In genomic region chr6:132287101-132287500, GRCh38 we compare ENCODE assay signal across 21 cellular contexts.
DNase-seq lines count a peak whose midpoint lies in the region; ATAC-seq, FAIRE-seq and TF ChIP-seq lines count a peak whose summit lies in the region.
"Had no signal": no experiment of that assay in that cellular context is flagged by ENCODE, and none has a peak within 500 bp of the region (broad histone marks: within the 10 kb centered on the region; RNA-seq: fewer than 3 reads in every experiment).

No MANE protein-coding gene starts in this region.

- H3K27me3 Mint-ChIP-seq in Calu3 (ENCODE audit: unreplicated experiment): no peaks in the 10 kb centered on the region
- no peaks in the 10 kb centered on the region for H3K27me3 Mint-ChIP-seq in stimulated activated memory B cell treated with anti-CD40 and anti-IgM and Interleukin-4, amounts not matched to agents 10 μg/mL and 1 μg/mL and 100 μg/mL, for 72 hours
- H3K27me3 Mint-ChIP-seq: B cell had no signal

- no peaks in the 10 kb centered on the region for H3K36me3 ChIP-seq in bronchial epithelial cell (ENCODE audit: control insufficient read depth, insufficient read depth, low read length)

- peaks cover 17% of the 10 kb centered on the region for H3K4me1 Mint-ChIP-seq in Calu3 (ENCODE audit: low read depth, unreplicated experiment)
- peaks cover 14% of the 10 kb centered on the region for H3K4me1 Mint-ChIP-seq in stimulated activated memory B cell treated with anti-CD40 and anti-IgM and Interleukin-4, amounts not matched to agents 10 μg/mL and 1 μg/mL and 100 μg/mL, for 72 hours
- H3K4me1 Mint-ChIP-seq: CD14-positive monocyte had no signal

- TF ChIP-seq CTCF in Calu3 (IDR thresholded peaks at IDR 0.05; ENCODE audit: unreplicated experiment) (no peak), bronchial epithelial cell (IDR thresholded peaks at IDR 0.05; ENCODE audit: insufficient read depth, low read length, severe bottlenecking) (no peak)

- H3K27me3 ChIP-seq in bronchial epithelial cell (ENCODE audit: control insufficient read depth, insufficient read depth, low read length): peaks cover 1% of the 10 kb centered on the region

- no peak overlapping the region for H3K27ac Mint-ChIP-seq in Calu3 (ENCODE audit: unreplicated experiment)
- peak overlapping the region; percentile 13 for H3K27ac Mint-ChIP-seq in stimulated activated memory B cell treated with anti-CD40 and anti-IgM and Interleukin-4, amounts not matched to agents 10 μg/mL and 1 μg/mL and 100 μg/mL, for 72 hours
- H3K27ac Mint-ChIP-seq: B cell, CD14-positive monocyte had no signal

- BruUV-seq in Calu3 (replicated peaks; lab: Mats Ljungman, UMichigan): no TSS peak

- no peak overlapping the region for H3K4me3 ChIP-seq in bronchial epithelial cell (ENCODE audit: low read depth, low read length)
- H3K4me3 ChIP-seq: A549 had no signal

- no peak overlapping the region for H3K4me3 Mint-ChIP-seq in Calu3 (ENCODE audit: low read depth, unreplicated experiment)
- H3K4me3 Mint-ChIP-seq in stimulated activated memory B cell treated with anti-CD40 and anti-IgM and Interleukin-4, amounts not matched to agents 10 μg/mL and 1 μg/mL and 100 μg/mL, for 72 hours: no peak overlapping the region
- H3K4me3 Mint-ChIP-seq: B cell, CD14-positive monocyte had no signal

- no peaks in the 10 kb centered on the region for H3K9me3 Mint-ChIP-seq in Calu3 (ENCODE audit: low read depth, unreplicated experiment)
- no peaks in the 10 kb centered on the region for H3K9me3 Mint-ChIP-seq in stimulated activated memory B cell treated with anti-CD40 and anti-IgM and Interleukin-4, amounts not matched to agents 10 μg/mL and 1 μg/mL and 100 μg/mL, for 72 hours
- H3K9me3 Mint-ChIP-seq: CD14-positive monocyte had no signal

- DNase-seq in Calu3 (peak; percentile 4), bronchial epithelial cell (ENCODE audit: low read depth) (no peak), NCI-H446 treated with DMSO at 0.1 percent for 48 hours (lab: John Stamatoyannopoulos, UW) (no peak)
- no peak for DNase-seq in stimulated activated CD4-positive, alpha-beta T cell treated with anti-CD3 and anti-CD28 coated beads, Interleukin-1b, Interleukin-23, amount 100 ng/mL, for 48 hours
- DNase-seq: IMR-90, MV-4-11, NCI-H1105 treated with DMSO at 0.1 percent for 48 hours, NCI-H2029 treated with DMSO at 0.1 percent for 48 hours, NCI-H345, NCI-H524 treated with DMSO at 0.1 percent for 48 hours, PC-3, Right ventricle myocardium superior had no signal

- CTCF ChIA-PET in Calu3 (lab: Charles Lee): no interaction called here

- peak; percentile 28 for FAIRE-seq in bronchial epithelial cell (lab: Jason Lieb, UNC)
- FAIRE-seq: A549, GM12892, H1 had no signal

- ATAC-seq in GM18870 (IDR thresholded peaks at IDR 0.05; ENCODE audit: unreplicated experiment): peak; percentile 13
- no peak for ATAC-seq in stimulated activated memory B cell treated with anti-CD40 and anti-IgM and Interleukin-4, amounts not matched to agents 10 μg/mL and 1 μg/mL and 100 μg/mL, for 72 hours
- ATAC-seq in GM21786 (IDR thresholded peaks at IDR 0.05; ENCODE audit: unreplicated experiment): no peak
- ATAC-seq: A549, HCT116, PC-3 had no signal

- intact Hi-C loops in Calu3 (cut with micrococcal nuclease; ENCODE audit: unreplicated experiment): no loop called here

- no peaks in the 10 kb centered on the region for H3K36me3 Mint-ChIP-seq in Calu3 (ENCODE audit: insufficient read depth, unreplicated experiment)
- no peaks in the 10 kb centered on the region for H3K36me3 Mint-ChIP-seq in stimulated activated memory B cell treated with anti-CD40 and anti-IgM and Interleukin-4, amounts not matched to agents 10 μg/mL and 1 μg/mL and 100 μg/mL, for 72 hours
- H3K36me3 Mint-ChIP-seq: CD14-positive monocyte had no signal
